Comparison of ENCODE assay signal across 13 cellular contexts in the genomic region with DNA sequence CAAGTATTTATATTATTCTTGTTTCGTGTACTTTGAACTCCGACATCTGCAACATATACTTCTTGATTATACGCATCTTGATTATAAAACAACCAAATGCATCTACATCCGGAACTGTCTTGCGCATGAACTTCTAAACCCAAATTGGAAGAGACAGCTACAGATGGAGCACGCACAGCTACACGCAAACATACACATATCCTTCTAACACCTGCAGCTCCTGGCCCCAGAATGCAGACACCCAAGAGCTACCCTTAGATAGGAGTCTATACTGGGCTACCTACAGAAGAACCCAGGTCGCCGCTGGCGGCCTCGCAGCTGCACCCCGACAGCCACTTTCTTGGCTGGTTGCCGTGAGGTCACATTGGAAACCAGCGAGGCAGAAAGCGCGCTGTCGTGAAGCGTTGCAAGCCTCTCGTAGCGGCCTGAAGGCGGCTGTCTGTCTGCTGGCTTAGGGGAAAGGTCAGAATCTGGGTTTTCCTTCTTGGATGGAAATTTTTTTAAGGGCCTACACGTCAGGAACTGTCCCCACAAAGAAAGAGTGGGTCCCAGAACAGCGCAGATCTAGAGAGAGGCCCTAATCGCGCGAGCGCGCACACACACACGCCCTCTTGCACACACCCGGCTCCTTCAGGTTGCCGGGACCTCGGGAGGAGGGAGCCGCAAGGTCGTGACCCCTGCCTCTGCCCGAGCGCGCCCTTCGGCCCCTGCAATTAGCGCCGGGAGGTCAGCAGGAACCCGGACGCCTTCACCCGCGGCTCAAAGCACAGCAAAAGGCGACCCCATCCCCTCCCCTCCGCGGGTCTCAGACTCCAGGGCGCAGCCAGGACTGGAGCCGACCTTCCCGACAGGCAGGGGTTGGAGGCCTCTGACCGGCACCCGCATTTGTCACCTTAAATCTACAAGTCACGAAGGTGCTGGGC. TPM values are rescaled to one million over a fixed set of nuclear protein-coding genes. Genes with fewer than 3 reads are reported as not detected.
DNase-seq lines count a peak whose midpoint lies in the region; ATAC-seq and TF ChIP-seq lines count a peak whose summit lies in the region.
"Had no signal": no experiment of that assay in that cellular context is flagged by ENCODE, and none has a peak within 500 bp of the region (broad histone marks: within the 10 kb centered on the region; RNA-seq: fewer than 3 reads in every experiment).

No MANE protein-coding gene starts in this region.

- H3K4me3 Mint-ChIP-seq in H9: peak overlapping the region in 1 of 2 experiments; percentile 79; a peak in 4 of 5 replicates
- H3K4me3 Mint-ChIP-seq in nephron: peak overlapping the region; percentile 86 to 94 (median 87)
- no peak overlapping the region for H3K4me3 Mint-ChIP-seq in activated T-cell treated with anti-CD3 and anti-CD28 coated beads, Interleukin-2, amount 50 U/mL, for 24 hours
- peak overlapping the region in 2 of 10 donors; percentile 26 to 36 for H3K4me3 Mint-ChIP-seq in naive thymus-derived CD4-positive, alpha-beta T cell

- peaks cover 92 to 98% (median 94%) of the 10 kb centered on the region in 11 experiments for H3K27me3 ChIP-seq in BLaER1 treated with 17β-estradiol and CSF1 and Interleukin-3, amounts not matched to agents 10 nM and 100 nM
- H3K27me3 ChIP-seq in H9 (ENCODE audit: insufficient read depth, low read length) (peaks cover 78% of the 10 kb centered on the region), adipocyte (replicated peaks; ENCODE audit: control insufficient read depth, insufficient read depth, low read length) (no peaks in the 10 kb centered on the region)
- H3K27me3 ChIP-seq in naive thymus-derived CD4-positive, alpha-beta T cell (ENCODE audit: control insufficient read depth in 2 of 2, insufficient read depth in 2 of 2, low read length in 2 of 2): no peaks in the 10 kb centered on the region
- H3K27me3 ChIP-seq: MG63, Peyer's patch, testis had no signal

- no peak overlapping the region for H3K27ac ChIP-seq in BLaER1 treated with 17β-estradiol and CSF1 and Interleukin-3, amounts not matched to agents 10 nM and 100 nM
- no peak overlapping the region for H3K27ac ChIP-seq in H9 (ENCODE audit: insufficient read length, low read depth, low read length)
- H3K27ac ChIP-seq in naive thymus-derived CD4-positive, alpha-beta T cell (ENCODE audit: low read depth, low read length): no peak overlapping the region
- H3K27ac ChIP-seq: testis had no signal

- H3K9me3 Mint-ChIP-seq in H9 (no peaks in the 10 kb centered on the region; a peak in 2 of 5 replicates), nephron (no peaks in the 10 kb centered on the region)
- H3K9me3 Mint-ChIP-seq in activated T-cell treated with anti-CD3 and anti-CD28 coated beads, Interleukin-2, amount 50 U/mL, for 24 hours: no peaks in the 10 kb centered on the region
- H3K9me3 Mint-ChIP-seq in naive thymus-derived CD4-positive, alpha-beta T cell: peaks cover 0 to 5% (median 0%) of the 10 kb centered on the region in 11 donors

- no peaks in the 10 kb centered on the region for H3K36me3 Mint-ChIP-seq in H9 (ENCODE audit: insufficient read depth in 1 of 3, low read depth in 3 of 3)
- peaks cover 4% of the 10 kb centered on the region for H3K36me3 Mint-ChIP-seq in nephron (ENCODE audit: low read depth)
- no peaks in the 10 kb centered on the region for H3K36me3 Mint-ChIP-seq in activated T-cell treated with anti-CD3 and anti-CD28 coated beads, Interleukin-2, amount 50 U/mL, for 24 hours (ENCODE audit: low read depth)
- no peaks in the 10 kb centered on the region for H3K36me3 Mint-ChIP-seq in naive thymus-derived CD4-positive, alpha-beta T cell

- whole genome bisulfite sequencing in H9 (ENCODE audit: extremely low coverage, insufficient read length, low lambda C conversion rate): no CpG with 5 or more reads among the region's 53 CpGs

- H2BK20ac ChIP-seq in H9 (ENCODE audit: low read depth, low read length, poor library complexity, severe bottlenecking): no peak overlapping the region

- no peak for TF ChIP-seq CTCF in H9 (conservative IDR thresholded peaks at IDR 0.05)
- no peak for TF ChIP-seq CTCF in nephron (IDR thresholded peaks at IDR 0.05; ENCODE audit: unreplicated experiment in 3 of 3)

- no peak overlapping the region for H3K9ac ChIP-seq in BLaER1 treated with 17β-estradiol and CSF1 and Interleukin-3, amounts not matched to agents 10 nM and 100 nM
- H3K9ac ChIP-seq in H9 (ENCODE audit: extremely low read depth, insufficient read length, low read length): no peak overlapping the region
- H3K9ac ChIP-seq in adipocyte (ENCODE audit: low read length): no peak overlapping the region

- no peak overlapping the region for H2BK12ac ChIP-seq in H9 (ENCODE audit: insufficient read length, low read depth, low read length)

- DNase-seq in H9 (peak; percentile 63), adipocyte (ENCODE audit: low read depth) (peak; percentile 83), DMS53 (lab: John Stamatoyannopoulos, UW) (no peak)
- no peak for DNase-seq in activated T-cell treated with anti-CD3 and anti-CD28 coated beads, Interleukin-2, amount 50 U/mL, for 24 hours
- no peak for DNase-seq in naive thymus-derived CD4-positive, alpha-beta T cell
- DNase-seq: MG63, NCI-H226, Peyer's patch, T-helper 9 cell, testis had no signal

- no peak overlapping the region for H4K91ac ChIP-seq in H9 (ENCODE audit: insufficient read length, low read depth, low read length)

- H4K5ac ChIP-seq in H9 (ENCODE audit: insufficient read length, low read depth, low read length): no peak overlapping the region

- H4K8ac ChIP-seq in H9 (replicated peaks; ENCODE audit: insufficient read length, low read depth, low read length): no peak overlapping the region

- no peak overlapping the region for H2BK5ac ChIP-seq in H9 (ENCODE audit: insufficient read length, low read length)

- H3K4me3 ChIP-seq in BLaER1 treated with 17β-estradiol and CSF1 and Interleukin-3, amounts not matched to agents 10 nM and 100 nM: 0 out of 20 replicates have a peak overlapping the region, but pooled peaks of 3 of the 10 experiments have one; percentile 42 to 49 (median 45)
- H3K4me3 ChIP-seq in adipocyte (ENCODE audit: low read length): no peak overlapping the region
- no peak overlapping the region for H3K4me3 ChIP-seq in naive thymus-derived CD4-positive, alpha-beta T cell (ENCODE audit: low read length)

- H2AK5ac ChIP-seq in H9 (ENCODE audit: insufficient read length, low read length): no peak overlapping the region

- H3K4me1 ChIP-seq in BLaER1 treated with 17β-estradiol and CSF1 and Interleukin-3, amounts not matched to agents 10 nM and 100 nM: peaks cover 18 to 40% (median 30%) of the 10 kb centered on the region in 10 experiments; a peak in 19 of 20 replicates
- H3K4me1 ChIP-seq in H9 (ENCODE audit: insufficient read depth, low read length): peaks cover 6% of the 10 kb centered on the region; the same call in 1 of the 2 replicates
- H3K4me1 ChIP-seq in adipocyte (ENCODE audit: control insufficient read depth, insufficient read depth, low read length): peaks cover 18% of the 10 kb centered on the region
- H3K4me1 ChIP-seq in naive thymus-derived CD4-positive, alpha-beta T cell (ENCODE audit: control insufficient read depth in 2 of 2, insufficient read depth in 2 of 2, low read length in 2 of 2): no peaks in the 10 kb centered on the region

- POLR2A ChIA-PET in naive thymus-derived CD4-positive, alpha-beta T cell (lab: Charles Lee): no interaction called here

- no peak overlapping the region for H3K4ac ChIP-seq in H9 (ENCODE audit: low read depth, low read length)

- no peak overlapping the region for H3K14ac ChIP-seq in H9 (ENCODE audit: insufficient read depth, low read length)

- ATAC-seq in activated CD4-positive, CD25-positive, alpha-beta regulatory T cell treated with anti-CD3 and anti-CD28 coated beads, Interleukin-2, amount 50 U/mL, for 24 hours: no peak
- ATAC-seq in naive thymus-derived CD4-positive, alpha-beta T cell: no peak

- H3K9me3 ChIP-seq in BLaER1 treated with 17β-estradiol and CSF1 and Interleukin-3, amounts not matched to agents 10 nM and 100 nM (replicated peaks in 1 of 11): no peaks in the 10 kb centered on the region; a peak in 1 of 22 replicates
- H3K9me3 ChIP-seq in H9 (ENCODE audit: control insufficient read depth, low read depth, low read length) (no peaks in the 10 kb centered on the region), adipocyte (ENCODE audit: control insufficient read depth, low read length) (no peaks in the 10 kb centered on the region)
- H3K9me3 ChIP-seq in naive thymus-derived CD4-positive, alpha-beta T cell (ENCODE audit: control insufficient read depth in 2 of 3, low read length in 3 of 3): no peaks in the 10 kb centered on the region
- H3K9me3 ChIP-seq: MG63, Peyer's patch, testis had no signal

- no peaks in the 10 kb centered on the region for H3K79me1 ChIP-seq in H9 (ENCODE audit: insufficient read depth, low read depth, low read length, poor library complexity, severe bottlenecking)

- no peak overlapping the region for H3K23ac ChIP-seq in H9 (ENCODE audit: insufficient read length, low read depth, low read length)

- peaks cover 32 to 65% of the 10 kb centered on the region in 2 experiments for H3K4me1 Mint-ChIP-seq in H9
- peaks cover 54% of the 10 kb centered on the region for H3K4me1 Mint-ChIP-seq in nephron
- peaks cover 2% of the 10 kb centered on the region for H3K4me1 Mint-ChIP-seq in activated T-cell treated with anti-CD3 and anti-CD28 coated beads, Interleukin-2, amount 50 U/mL, for 24 hours (ENCODE audit: low read depth)
- peaks cover 0 to 13% (median 8%) of the 10 kb centered on the region in 7 donors for H3K4me1 Mint-ChIP-seq in naive thymus-derived CD4-positive, alpha-beta T cell

- no peak overlapping the region for H2AFZ ChIP-seq in H9 (ENCODE audit: low read length)

- H3K79me2 ChIP-seq in H9 (ENCODE audit: insufficient read depth, low read length): no peaks in the 10 kb centered on the region

- H3K18ac ChIP-seq in H9 (ENCODE audit: insufficient read length, low read depth, low read length): no peak overlapping the region

- H3K27ac Mint-ChIP-seq in H9 (no peak overlapping the region), nephron (peak overlapping the region in 2 of 3 experiments; percentile 93 to 98)
- no peak overlapping the region for H3K27ac Mint-ChIP-seq in activated T-cell treated with anti-CD3 and anti-CD28 coated beads, Interleukin-2, amount 50 U/mL, for 24 hours
- peak overlapping the region in 1 of 9 donors; percentile 46 for H3K27ac Mint-ChIP-seq in naive thymus-derived CD4-positive, alpha-beta T cell

- H3K36me3 ChIP-seq in BLaER1 treated with 17β-estradiol and CSF1 and Interleukin-3, amounts not matched to agents 10 nM and 100 nM: peaks cover 0 to 5% (median 0%) of the 10 kb centered on the region in 11 experiments; a peak in 2 of 22 replicates
- peaks cover 9% of the 10 kb centered on the region for H3K36me3 ChIP-seq in adipocyte (ENCODE audit: control insufficient read depth, insufficient read depth, low read length, severe bottlenecking)
- no peaks in the 10 kb centered on the region for H3K36me3 ChIP-seq in naive thymus-derived CD4-positive, alpha-beta T cell (ENCODE audit: control insufficient read depth in 2 of 3, insufficient read depth in 3 of 3, low read length in 3 of 3)
- H3K36me3 ChIP-seq: MG63 had no signal

- peaks cover 7 to 75% (median 56%) of the 10 kb centered on the region in 11 experiments; a peak in 20 of 22 replicates for H4K20me1 ChIP-seq in BLaER1 treated with 17β-estradiol and CSF1 and Interleukin-3, amounts not matched to agents 10 nM and 100 nM
- H4K20me1 ChIP-seq in H9 (ENCODE audit: control insufficient read depth, insufficient read depth, insufficient read length): no peaks in the 10 kb centered on the region

- H2BK120ac ChIP-seq in H9 (ENCODE audit: low read depth, low read length, poor library complexity, severe bottlenecking): no peak overlapping the region

- intact Hi-C loops in naive thymus-derived CD4-positive, alpha-beta T cell (cut with micrococcal nuclease): loop anchor here in 1 of 2 donors (5.0 kb wide), 1 partner anchor 265 kb away; no protein-coding TSS in a partner anchor

- H3K27me3 Mint-ChIP-seq in H9 (ENCODE audit: low read depth) (peaks cover 100% of the 10 kb centered on the region), nephron (ENCODE audit: low read depth) (peaks cover 88% of the 10 kb centered on the region)
- peaks cover 86% of the 10 kb centered on the region for H3K27me3 Mint-ChIP-seq in activated T-cell treated with anti-CD3 and anti-CD28 coated beads, Interleukin-2, amount 50 U/mL, for 24 hours
- peaks cover 60 to 88% (median 65%) of the 10 kb centered on the region in 5 donors for H3K27me3 Mint-ChIP-seq in naive thymus-derived CD4-positive, alpha-beta T cell

- H2BK15ac ChIP-seq in H9 (ENCODE audit: low read depth, low read length): no peak overlapping the region

- H3K4me2 ChIP-seq in BLaER1 treated with 17β-estradiol and CSF1 and Interleukin-3, amounts not matched to agents 10 nM and 100 nM: peak overlapping the region in 9 of 11 experiments; percentile 18 to 89 (median 70); a peak in 16 of 22 replicates
- peak overlapping the region; percentile 56 for H3K4me2 ChIP-seq in H9 (ENCODE audit: insufficient read depth, insufficient read length, low read length)

- CTCF ChIA-PET in naive thymus-derived CD4-positive, alpha-beta T cell (lab: Charles Lee): no interaction called here

- peaks cover 22% of the 10 kb centered on the region for H3K23me2 ChIP-seq in H9 (ENCODE audit: insufficient read length, low read depth, low read length, poor library complexity, severe bottlenecking)

- H3T11ph ChIP-seq in H9 (ENCODE audit: low read length): no peak overlapping the region

- no peak overlapping the region for H3K56ac ChIP-seq in H9 (ENCODE audit: insufficient read length, low read depth, low read length)

RNA-seq across cellular contexts. Expression of a gene that starts 17.0 kb away (rescaled TPM):
- 0.04 and 0.07 TPM in 2 replicates for total RNA-seq in H9 (2021)
- not detected for total RNA-seq in naive thymus-derived CD4-positive, alpha-beta T cell
- polyA plus RNA-seq in naive thymus-derived CD4-positive, alpha-beta T cell: not detected

Comparison
In these comparisons a context has a peak if more than half of its experiments do, and no peak if none do; other contexts are left out.
1. DNase-seq: peak in H9 (single experiment) and adipocyte (single experiment); none in DMS53 (single experiment), activated T-cell treated with anti-CD3 and anti-CD28 coated beads, Interleukin-2, amount 50 U/mL, for 24 hours (single experiment) and naive thymus-derived CD4-positive, alpha-beta T cell (0 of 9).
2. H3K27ac Mint-ChIP-seq: peak in nephron (2 of 3); none in H9 (0 of 3) and activated T-cell treated with anti-CD3 and anti-CD28 coated beads, Interleukin-2, amount 50 U/mL, for 24 hours (single experiment).